2 cellular contexts compared by ENCODE assay signal in the genomic region with DNA sequence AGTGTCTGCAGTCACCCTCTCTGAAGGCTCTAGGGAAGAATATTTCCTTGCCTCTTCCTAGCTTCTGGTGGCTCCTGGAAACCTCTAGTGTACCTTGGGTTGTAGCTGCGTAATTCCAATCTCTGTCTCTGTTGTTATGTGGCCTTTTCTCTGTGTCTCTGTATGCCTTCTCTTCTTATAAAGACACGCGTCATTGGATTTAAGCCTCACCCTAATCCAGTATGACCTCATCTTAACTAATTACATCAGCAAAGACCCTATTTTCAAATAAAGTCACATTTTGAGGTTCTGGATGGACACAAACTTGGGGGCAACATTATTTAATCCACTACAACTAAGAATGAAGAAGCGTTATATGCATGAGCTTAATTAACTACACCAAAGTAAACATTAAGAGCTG.
TF ChIP-seq lines count a peak whose summit lies in the region.

No MANE protein-coding gene starts in this region.

TF ChIP-seq in HepG2, 621 proteins besides CTCF, POLR2A, EP300 and RAD21:
- no peak for TF ChIP-seq ZNF850 (CRISPR knock-in tag; conservative IDR thresholded peaks at IDR 0.05)
- no peak for TF ChIP-seq LCORL (IDR thresholded peaks at IDR 0.05)
- no peak for TF ChIP-seq LCORL (CRISPR knock-in tag; IDR thresholded peaks at IDR 0.05)
- no peak for TF ChIP-seq ZKSCAN1 (IDR thresholded peaks at IDR 0.05; ENCODE audit: low read length)
- peak; percentile 57 for TF ChIP-seq ATF7 (IDR thresholded peaks at IDR 0.05)
- TF ChIP-seq ATF7 (CRISPR knock-in tag; IDR thresholded peaks at IDR 0.05) = no peak
- no peak for TF ChIP-seq NR2F6 (IDR thresholded peaks at IDR 0.05)
- TF ChIP-seq NR2F6 (CRISPR knock-in tag; IDR thresholded peaks at IDR 0.05) = no peak

TF ChIP-seq in H1, 55 proteins besides CTCF, POLR2A, EP300 and RAD21:
- TF ChIP-seq CBX8 (IDR thresholded peaks at IDR 0.05; ENCODE audit: borderline replicate concordance, low read depth, low read length) (no peak), RXRA (IDR thresholded peaks at IDR 0.05; ENCODE audit: insufficient read depth, low read depth, low read length) (no peak), SIN3A (conservative IDR thresholded peaks at IDR 0.05 in 1 of 2, IDR thresholded peaks at IDR 0.05 in 1 of 2; ENCODE audit: low read depth in 1 of 2, low read length in 2 of 2) (no peak), POU5F1 (IDR thresholded peaks at IDR 0.05; ENCODE audit: low read depth, low read length) (no peak), CBX5 (IDR thresholded peaks at IDR 0.05; ENCODE audit: low read depth, low read length) (no peak), NRF1 (IDR thresholded peaks at IDR 0.05; ENCODE audit: low read depth, low read length) (no peak)
